ENCODE assay signal across 1 cellular context in the genomic region with DNA sequence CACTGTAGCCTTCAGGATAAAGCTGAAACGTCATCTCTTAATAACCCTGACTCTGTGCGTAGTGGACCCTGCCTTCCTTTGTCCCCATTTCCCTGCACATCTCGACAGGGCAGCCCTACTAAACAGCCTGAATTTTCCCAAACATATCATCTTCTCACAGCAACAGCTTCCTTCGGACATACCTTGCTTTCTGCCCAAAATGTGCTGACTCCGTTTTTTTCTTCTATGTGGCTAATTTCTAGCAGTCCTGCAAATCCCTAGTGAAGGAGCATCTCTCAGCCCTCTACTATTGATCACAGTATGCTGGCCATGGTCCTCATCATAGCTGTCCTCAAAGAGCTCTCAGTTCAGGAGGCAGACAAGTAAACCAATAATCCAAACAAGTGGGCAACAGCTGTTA.
TF ChIP-seq lines count a peak whose summit lies in the region.

No MANE protein-coding gene starts in this region.

TF ChIP-seq in GM23338, 12 proteins besides CTCF, POLR2A, EP300 and RAD21 (continued from another document):
- TF ChIP-seq, protein P1, sequence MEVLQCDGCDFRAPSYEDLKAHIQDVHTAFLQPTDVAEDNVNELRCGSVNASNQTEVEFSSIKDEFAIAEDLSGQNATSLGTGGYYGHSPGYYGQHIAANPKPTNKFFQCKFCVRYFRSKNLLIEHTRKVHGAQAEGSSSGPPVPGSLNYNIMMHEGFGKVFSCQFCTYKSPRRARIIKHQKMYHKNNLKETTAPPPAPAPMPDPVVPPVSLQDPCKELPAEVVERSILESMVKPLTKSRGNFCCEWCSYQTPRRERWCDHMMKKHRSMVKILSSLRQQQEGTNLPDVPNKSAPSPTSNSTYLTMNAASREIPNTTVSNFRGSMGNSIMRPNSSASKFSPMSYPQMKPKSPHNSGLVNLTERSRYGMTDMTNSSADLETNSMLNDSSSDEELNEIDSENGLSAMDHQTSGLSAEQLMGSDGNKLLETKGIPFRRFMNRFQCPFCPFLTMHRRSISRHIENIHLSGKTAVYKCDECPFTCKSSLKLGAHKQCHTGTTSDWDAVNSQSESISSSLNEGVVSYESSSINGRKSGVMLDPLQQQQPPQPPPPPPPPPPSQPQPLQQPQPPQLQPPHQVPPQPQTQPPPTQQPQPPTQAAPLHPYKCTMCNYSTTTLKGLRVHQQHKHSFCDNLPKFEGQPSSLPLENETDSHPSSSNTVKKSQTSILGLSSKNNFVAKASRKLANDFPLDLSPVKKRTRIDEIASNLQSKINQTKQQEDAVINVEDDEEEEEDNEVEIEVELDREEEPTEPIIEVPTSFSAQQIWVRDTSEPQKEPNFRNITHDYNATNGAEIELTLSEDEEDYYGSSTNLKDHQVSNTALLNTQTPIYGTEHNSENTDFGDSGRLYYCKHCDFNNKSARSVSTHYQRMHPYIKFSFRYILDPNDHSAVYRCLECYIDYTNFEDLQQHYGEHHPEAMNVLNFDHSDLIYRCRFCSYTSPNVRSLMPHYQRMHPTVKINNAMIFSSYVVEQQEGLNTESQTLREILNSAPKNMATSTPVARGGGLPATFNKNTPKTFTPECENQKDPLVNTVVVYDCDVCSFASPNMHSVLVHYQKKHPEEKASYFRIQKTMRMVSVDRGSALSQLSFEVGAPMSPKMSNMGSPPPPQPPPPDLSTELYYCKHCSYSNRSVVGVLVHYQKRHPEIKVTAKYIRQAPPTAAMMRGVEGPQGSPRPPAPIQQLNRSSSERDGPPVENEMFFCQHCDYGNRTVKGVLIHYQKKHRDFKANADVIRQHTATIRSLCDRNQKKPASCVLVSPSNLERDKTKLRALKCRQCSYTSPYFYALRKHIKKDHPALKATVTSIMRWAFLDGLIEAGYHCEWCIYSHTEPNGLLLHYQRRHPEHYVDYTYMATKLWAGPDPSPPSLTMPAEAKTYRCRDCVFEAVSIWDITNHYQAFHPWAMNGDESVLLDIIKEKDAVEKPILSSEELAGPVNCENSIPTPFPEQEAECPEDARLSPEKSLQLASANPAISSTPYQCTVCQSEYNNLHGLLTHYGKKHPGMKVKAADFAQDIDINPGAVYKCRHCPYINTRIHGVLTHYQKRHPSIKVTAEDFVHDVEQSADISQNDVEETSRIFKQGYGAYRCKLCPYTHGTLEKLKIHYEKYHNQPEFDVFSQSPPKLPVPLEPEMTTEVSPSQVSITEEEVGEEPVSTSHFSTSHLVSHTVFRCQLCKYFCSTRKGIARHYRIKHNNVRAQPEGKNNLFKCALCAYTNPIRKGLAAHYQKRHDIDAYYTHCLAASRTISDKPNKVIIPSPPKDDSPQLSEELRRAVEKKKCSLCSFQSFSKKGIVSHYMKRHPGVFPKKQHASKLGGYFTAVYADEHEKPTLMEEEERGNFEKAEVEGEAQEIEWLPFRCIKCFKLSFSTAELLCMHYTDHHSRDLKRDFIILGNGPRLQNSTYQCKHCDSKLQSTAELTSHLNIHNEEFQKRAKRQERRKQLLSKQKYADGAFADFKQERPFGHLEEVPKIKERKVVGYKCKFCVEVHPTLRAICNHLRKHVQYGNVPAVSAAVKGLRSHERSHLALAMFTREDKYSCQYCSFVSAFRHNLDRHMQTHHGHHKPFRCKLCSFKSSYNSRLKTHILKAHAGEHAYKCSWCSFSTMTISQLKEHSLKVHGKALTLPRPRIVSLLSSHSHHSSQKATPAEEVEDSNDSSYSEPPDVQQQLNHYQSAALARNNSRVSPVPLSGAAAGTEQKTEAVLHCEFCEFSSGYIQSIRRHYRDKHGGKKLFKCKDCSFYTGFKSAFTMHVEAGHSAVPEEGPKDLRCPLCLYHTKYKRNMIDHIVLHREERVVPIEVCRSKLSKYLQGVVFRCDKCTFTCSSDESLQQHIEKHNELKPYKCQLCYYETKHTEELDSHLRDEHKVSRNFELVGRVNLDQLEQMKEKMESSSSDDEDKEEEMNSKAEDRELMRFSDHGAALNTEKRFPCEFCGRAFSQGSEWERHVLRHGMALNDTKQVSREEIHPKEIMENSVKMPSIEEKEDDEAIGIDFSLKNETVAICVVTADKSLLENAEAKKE (CRISPR knock-in tag; IDR thresholded peaks at IDR 0.05) = no peak
TF ChIP-seq in GM23338: peak in this region for 0.
